ENCODE assay signal across 11 cellular contexts in the genomic region with DNA sequence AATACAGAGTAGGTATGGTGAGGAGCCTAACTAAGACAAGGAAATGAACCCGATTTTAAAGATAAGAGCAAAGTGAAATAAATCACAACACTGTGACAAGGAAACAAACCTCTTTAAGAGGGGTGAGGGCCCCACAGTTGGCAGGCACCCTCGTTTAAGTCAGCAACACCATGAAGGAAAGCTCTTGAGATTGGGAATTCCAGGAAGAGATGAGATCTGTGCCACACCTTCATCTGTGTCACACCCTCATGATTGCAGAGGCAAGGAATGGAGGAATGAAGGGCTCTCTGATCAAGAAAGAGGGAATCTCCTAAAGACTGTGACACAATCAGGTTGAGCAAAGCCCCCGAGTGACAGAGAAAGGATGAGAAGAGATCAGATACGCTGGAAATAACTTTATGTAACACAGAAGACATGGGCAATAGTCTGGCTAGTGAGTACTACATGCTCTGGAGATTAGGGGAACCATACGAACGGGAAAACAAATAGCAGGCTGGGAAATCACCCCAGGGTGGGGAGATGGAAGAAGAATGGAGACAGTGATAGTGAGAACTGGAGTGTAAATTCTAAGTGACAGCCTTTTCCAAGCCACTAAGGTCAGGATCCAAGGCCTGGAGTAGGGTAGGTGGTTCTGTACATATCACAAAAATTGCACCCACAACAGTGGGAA. TPM values are rescaled to one million over a fixed set of nuclear protein-coding genes. Genes with fewer than 3 reads are reported as not detected.
A peak's percentile ranks its signal among the peaks of the same experiment; 100 is the strongest.
DNase-seq lines count a peak whose midpoint lies in the region; ATAC-seq, FAIRE-seq and TF ChIP-seq lines count a peak whose summit lies in the region.
"Not testable (repeated sequence)": the region's sequence is repeated elsewhere in the genome, so short reads cannot be mapped to it uniquely, and the experiment has no call there.
"Had no signal": no experiment of that assay in that cellular context is flagged by ENCODE, and none has a peak within 500 bp of the region (broad histone marks: within the 10 kb centered on the region; RNA-seq: fewer than 3 reads in every experiment).

No MANE protein-coding gene starts in this region.

- H2AFZ ChIP-seq in GM12878 (ENCODE audit: control insufficient read depth, low read depth, low read length) (peak overlapping the region; percentile 56; the same call in 1 of the 2 replicates), keratinocyte (ENCODE audit: control insufficient read depth, low read length) (peak overlapping the region; percentile 58), smooth muscle cell (ENCODE audit: low read depth) (peak overlapping the region; percentile 69)

- H3K27ac Mint-ChIP-seq in nephron progenitor cell: peak overlapping the region; percentile 6

- CTCF ChIA-PET in A673 (lab: Charles Lee); GM12878 (lab: Yijun Ruan, JAX): not testable (repeated sequence)

- not testable (repeated sequence) for H3K27me3 ChIP-seq in A673 (replicated peaks; ENCODE audit: insufficient read depth, low read depth, low read length, poor library complexity); GM12878 (replicated peaks in 1 of 2; ENCODE audit: control insufficient read depth in 2 of 2, insufficient read depth in 2 of 2, low read length in 1 of 2); keratinocyte (ENCODE audit: control insufficient read depth, extremely low read depth, insufficient read depth, low read length); smooth muscle cell (ENCODE audit: low read depth)

- RAD21 ChIA-PET in GM12878 (lab: Charles Lee; ENCODE audit: unreplicated experiment): not testable (repeated sequence)

- H3K9me3 ChIP-seq in A673 (ENCODE audit: low read depth, low read length, poor library complexity, severe bottlenecking); GM12878 (replicated peaks; ENCODE audit: control insufficient read depth, insufficient read depth, low read length); keratinocyte (ENCODE audit: control insufficient read depth, low read depth, low read length); smooth muscle cell (replicated peaks; ENCODE audit: low read depth): not testable (repeated sequence)

- TF ChIP-seq EP300 in GM12878 (IDR thresholded peaks at IDR 0.05; ENCODE audit: borderline replicate concordance in 1 of 2, control insufficient read depth in 1 of 2, low read depth in 2 of 2, low read length in 2 of 2): not testable (repeated sequence)

- peak; percentile 67 for FAIRE-seq in GM18507 (lab: Jason Lieb, UNC)
- not testable (repeated sequence) for FAIRE-seq in GM12878 (lab: Jason Lieb, UNC)
- peak; percentile 43 for FAIRE-seq in keratinocyte (lab: Jason Lieb, UNC)

- in situ Hi-C loops in GM12878 (cut with MboI): not testable (repeated sequence)

- intact Hi-C loops in A673 (cut with micrococcal nuclease; ENCODE audit: unreplicated experiment); GM12878 (cut with micrococcal nuclease; ENCODE audit: unreplicated experiment): not testable (repeated sequence)

- not testable (repeated sequence) for H3K4me1 Mint-ChIP-seq in nephron progenitor cell

- not testable (repeated sequence) for TF ChIP-seq RAD21 in GM12878 (IDR thresholded peaks at IDR 0.05; ENCODE audit: insufficient read depth, low read depth, low read length)

- not testable (repeated sequence) for H3K4me2 ChIP-seq in GM12878 (ENCODE audit: control insufficient read depth, insufficient read depth); keratinocyte (ENCODE audit: control insufficient read depth, extremely low read depth, insufficient read depth, low read depth, low read length); smooth muscle cell

- not testable (repeated sequence) for TF ChIP-seq POLR2A in GM12878 (IDR thresholded peaks at IDR 0.05; ENCODE audit: low read depth, low read length)

- ATAC-seq in GM12878: not testable (repeated sequence)

- SMC1A ChIA-PET in GM12878 (lab: Charles Lee; ENCODE audit: uncharacterized antibody, unreplicated experiment): not testable (repeated sequence)

- DNase-seq in A673 (ENCODE audit: low spot score): peak; percentile 45
- not testable (repeated sequence) for DNase-seq in GM18507 (ENCODE audit: extremely low spot score, insufficient read length, low read depth); GM12878 (ENCODE audit: low read depth, low spot score); keratinocyte (ENCODE audit: low read depth, low spot score); nephron progenitor cell; smooth muscle cell (lab: John Stamatoyannopoulos, UW; ENCODE audit: unreplicated experiment)
- peak; percentile 1 for DNase-seq in NOMO-1 treated with DMSO at 0.1 percent for 48 hours (lab: John Stamatoyannopoulos, UW; ENCODE audit: unreplicated experiment)
- DNase-seq in epithelial cell of esophagus (ENCODE audit: low read depth): peak; percentile 39

- not testable (repeated sequence) for H3K9me3 Mint-ChIP-seq in nephron progenitor cell

- not testable (repeated sequence) for H3K27me3 Mint-ChIP-seq in nephron progenitor cell (ENCODE audit: low read depth, poor library complexity)

- 47% methylated on average over 6 of the region's 6 CpGs for WGBS in GM12878 (ENCODE audit: insufficient coverage, insufficient replicate concordance, low lambda C conversion rate, missing lambda C conversion rate)
- WGBS in smooth muscle cell (ENCODE audit: low lambda C conversion rate): 61% methylated on average over 6 of the region's 6 CpGs

- not testable (repeated sequence) for H3F3A ChIP-seq in smooth muscle cell (ENCODE audit: low read depth)

- H3K4me1 ChIP-seq in A673 (ENCODE audit: insufficient read depth, low read length, poor library complexity, severe bottlenecking): peaks cover 29% of the 10 kb centered on the region
- H3K4me1 ChIP-seq in GM12878 (ENCODE audit: control insufficient read depth, insufficient read depth, low read length); keratinocyte (ENCODE audit: control insufficient read depth, extremely low read depth, insufficient read depth, low read length); smooth muscle cell (ENCODE audit: low read depth): not testable (repeated sequence)

- not testable (repeated sequence) for H3K9ac ChIP-seq in GM12878 (ENCODE audit: control insufficient read depth, insufficient read depth, low read length); keratinocyte (ENCODE audit: control insufficient read depth, extremely low read depth, insufficient read depth, low read length); smooth muscle cell (ENCODE audit: low read depth)

- not testable (repeated sequence) for H3K79me2 ChIP-seq in GM12878 (ENCODE audit: control insufficient read depth, insufficient read depth, low read length); keratinocyte (ENCODE audit: control insufficient read depth, insufficient read depth, low read length); smooth muscle cell (ENCODE audit: low read depth)

- TF ChIP-seq CTCF in A673 (conservative IDR thresholded peaks at IDR 0.05; ENCODE audit: low read depth, low read length); GM12878 (IDR thresholded peaks at IDR 0.05 in 2 of 3, conservative IDR thresholded peaks at IDR 0.05 in 1 of 3; ENCODE audit: control insufficient read depth in 2 of 3, extremely low read depth in 1 of 3, insufficient read depth in 1 of 3, low read depth in 3 of 3, low read length in 3 of 3); epithelial cell of esophagus (IDR thresholded peaks at IDR 0.05; ENCODE audit: insufficient read depth, low read depth, low read length, missing control alignments); keratinocyte (optimal IDR thresholded peaks at IDR 0.05 in 1 of 3, IDR thresholded peaks at IDR 0.05 in 1 of 3, conservative IDR thresholded peaks at IDR 0.05 in 1 of 3; ENCODE audit: extremely low read depth in 1 of 3, insufficient read depth in 2 of 3, low read length in 3 of 3); nephron progenitor cell (IDR thresholded peaks at IDR 0.05); smooth muscle cell (IDR thresholded peaks at IDR 0.05; ENCODE audit: borderline replicate concordance, insufficient read depth, poor library complexity, severe bottlenecking): not testable (repeated sequence)

- dilution Hi-C loops in keratinocyte (cut with MboI; ENCODE audit: extremely low pct_ligation_motif_present, low sequenced_read_pairs): not testable (repeated sequence)

- H3K27ac ChIP-seq in A673 (ENCODE audit: low read depth, low read length, poor library complexity, severe bottlenecking): peak overlapping the region; percentile 82
- not testable (repeated sequence) for H3K27ac ChIP-seq in GM12878 (ENCODE audit: control insufficient read depth, insufficient read depth); keratinocyte (ENCODE audit: control insufficient read depth, insufficient read depth, low read length); smooth muscle cell (ENCODE audit: low read depth)

- H3K9me1 ChIP-seq in keratinocyte (ENCODE audit: control insufficient read depth, extremely low read depth, insufficient read depth, low read length): not testable (repeated sequence)

- BruUV-seq in A673 (replicated peaks; lab: Mats Ljungman, UMichigan): TSS peak; percentile 78
- not testable (repeated sequence) for BruUV-seq in GM12878 (replicated peaks; lab: Mats Ljungman, UMichigan)

- not testable (repeated sequence) for H3K4me3 Mint-ChIP-seq in nephron progenitor cell

- POLR2A ChIA-PET in A673 (lab: Charles Lee; ENCODE audit: low non-redundant PET); GM12878 (lab: Charles Lee): not testable (repeated sequence)

- H3K36me3 Mint-ChIP-seq in nephron progenitor cell (ENCODE audit: low read depth): not testable (repeated sequence)

- not testable (repeated sequence) for H3K4me3 ChIP-seq in A673 (ENCODE audit: low read depth, low read length, poor library complexity, severe bottlenecking); GM12878; epithelial cell of esophagus (ENCODE audit: low read length); keratinocyte (ENCODE audit: control insufficient read depth in 2 of 3, extremely low read depth in 1 of 3, insufficient read depth in 2 of 3, low read depth in 1 of 3, low read length in 3 of 3); smooth muscle cell

- not testable (repeated sequence) for H3K36me3 ChIP-seq in A673 (ENCODE audit: insufficient read depth, low read length, poor library complexity, severe bottlenecking); GM12878 (ENCODE audit: control insufficient read depth in 2 of 2, insufficient read depth in 2 of 2, low read length in 1 of 2); keratinocyte (ENCODE audit: control insufficient read depth in 2 of 2, extremely low read depth in 1 of 2, insufficient read depth in 2 of 2, low read length in 2 of 2); smooth muscle cell (ENCODE audit: low read depth)

- not testable (repeated sequence) for H4K20me1 ChIP-seq in GM12878 (ENCODE audit: control insufficient read depth, insufficient read depth); keratinocyte (ENCODE audit: control insufficient read depth, extremely low read depth, insufficient read depth, low read length); smooth muscle cell (ENCODE audit: low read depth)

RNA-seq across cellular contexts. Expression of gene TERB2, which starts 51.7 kb away (rescaled TPM):
- total RNA-seq in A673 (2021) (not detected in 2 replicates), GM12878 (2014; rRNA removed) (not detected in 2 replicates), GM12878 (2014; rRNA removed; fragmentation: Illumina TruSeq; extraction: Trizol) (not detected in 2 replicates), GM12878 (2021) (not detected in 2 replicates), smooth muscle cell (not detected in 2 replicates)
- total RNA-seq in GM12878 (2013; cell fraction: nucleolus; rRNA removed): not detected in 2 replicates
- not detected for polyA plus RNA-seq in GM12878 (2011; ENCODE audit: low read depth)
- polyA plus RNA-seq in GM12878 (2011; rRNA removed) (not detected in 2 replicates), GM12878 (2014; fragmentation: Illumina TruSeq; extraction: Trizol) (not detected in 2 replicates), GM12878 (2014; fragmentation: Nextera tagmentation; extraction: Ambion mirVana) (not detected), GM12878 (2014; rRNA removed) (not detected in 2 replicates), GM12878 (2016; fragmentation: Nextera tagmentation; extraction: Ambion mirVana) (not detected), keratinocyte (not detected in 3 replicates), smooth muscle cell (not detected in 2 replicates)
- polyA plus RNA-seq in GM12878 (2011; cell fraction: cytosol; rRNA removed): not detected in 2 replicates
- polyA plus RNA-seq in GM12878 (2011; cell fraction: nucleus; rRNA removed): not detected in 2 replicates
- not detected in 2 replicates for polyA plus RNA-seq in GM12878 (2012)
- polyA minus RNA-seq in GM12878 (2011; rRNA and poly(A)+ RNA removed): not detected in 2 replicates
- not detected in 2 replicates for polyA minus RNA-seq in GM12878 (2011; cell fraction: cytosol; rRNA and poly(A)+ RNA removed)
- polyA minus RNA-seq in GM12878 (2011; cell fraction: nucleus; rRNA and poly(A)+ RNA removed): not detected in 2 replicates
- polyA plus RNA-seq in keratinocyte (2011; ENCODE audit: low read depth): not detected
- not detected in 2 replicates for polyA plus RNA-seq in keratinocyte (2011; cell fraction: cytosol; rRNA removed)
- polyA plus RNA-seq in keratinocyte (2011; cell fraction: nucleus; rRNA removed): not detected in 2 replicates
- not detected in 2 replicates for polyA plus RNA-seq in keratinocyte (2012; ENCODE audit: low replicate concordance)
- not detected in 3 replicates for polyA minus RNA-seq in keratinocyte
- not detected for polyA minus RNA-seq in keratinocyte (2011; cell fraction: cytosol; rRNA and poly(A)+ RNA removed)
- polyA minus RNA-seq in keratinocyte (2011; cell fraction: nucleus; rRNA and poly(A)+ RNA removed): not detected in 2 replicates
- total RNA-seq: HepG2, HT-29 had no signal
- polyA plus RNA-seq: HepG2, SK-N-SH had no signal
